7 cellular contexts compared by ENCODE assay signal in the genomic region with DNA sequence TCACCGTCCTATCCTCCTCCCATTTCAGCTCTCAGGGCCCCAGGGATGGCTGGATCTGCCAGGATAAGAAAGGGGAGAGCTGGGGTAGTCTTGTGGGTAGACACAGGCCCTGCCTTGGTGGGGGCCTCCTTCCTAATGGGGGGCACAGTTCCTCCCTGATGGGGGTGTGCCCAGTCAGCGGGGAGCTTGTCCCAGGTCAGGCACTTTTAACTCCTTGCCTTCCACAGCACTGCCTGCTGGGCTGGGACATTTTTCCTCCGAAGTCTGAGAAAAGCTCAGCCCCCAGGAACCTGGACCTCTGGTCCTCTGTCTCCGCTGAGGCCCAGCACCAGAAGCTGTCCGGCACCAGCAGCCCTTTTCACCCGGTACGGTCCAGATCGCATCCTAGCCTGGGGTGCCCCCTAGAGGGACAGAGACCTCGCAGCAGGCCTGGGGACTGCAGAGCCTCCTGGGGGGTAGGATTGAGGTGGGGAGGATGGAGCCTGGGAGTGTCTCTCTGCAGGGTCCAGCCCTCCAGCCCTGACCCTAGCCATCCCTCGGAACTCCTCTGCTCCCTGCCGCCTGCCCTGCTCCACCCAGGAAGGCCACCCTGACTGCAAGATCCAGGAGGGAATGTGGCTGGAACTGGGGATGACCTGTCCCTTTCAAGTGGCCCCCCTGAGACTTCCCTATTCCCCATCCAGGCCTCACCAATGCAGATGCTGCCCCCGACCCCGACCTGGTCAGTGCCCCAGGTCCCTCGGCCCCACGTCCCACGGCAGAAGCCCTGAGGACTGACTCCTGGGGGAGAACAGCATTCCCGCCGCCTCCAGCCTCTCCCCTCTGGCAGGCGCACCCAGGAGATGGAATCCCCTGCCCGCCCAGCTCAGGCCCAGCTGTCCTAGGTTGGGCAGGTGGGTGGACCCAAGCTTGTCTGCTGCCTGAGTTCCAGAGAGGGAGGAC. TPM values are rescaled to one million over a fixed set of nuclear protein-coding genes. Genes with fewer than 3 reads are reported as not detected.
DNase-seq lines count a peak whose midpoint lies in the region; ATAC-seq, FAIRE-seq and TF ChIP-seq lines count a peak whose summit lies in the region.

No MANE protein-coding gene starts in this region.

- H3K27ac Mint-ChIP-seq in naive thymus-derived CD4-positive, alpha-beta T cell: no peak overlapping the region

- POLR2A ChIA-PET in naive thymus-derived CD4-positive, alpha-beta T cell (lab: Charles Lee): interaction anchor here (0.7 to 0.8 kb wide), 2 partner anchors 12 to 122 kb away, joined by 3 read pairs; a partner anchor contains a TSS

- intact Hi-C loops in naive thymus-derived CD4-positive, alpha-beta T cell (cut with micrococcal nuclease): loop anchor here in 1 of 2 donors (2.0 kb wide), 2 partner anchors 31 to 123 kb away; no protein-coding TSS in a partner anchor

- H3K27ac ChIP-seq in RWPE2 (ENCODE audit: poor library complexity, severe bottlenecking) (no peak overlapping the region), coronary artery (no peak overlapping the region)
- no peak overlapping the region for H3K27ac ChIP-seq in naive thymus-derived CD4-positive, alpha-beta T cell (ENCODE audit: low read depth, low read length)

- H3K4me1 Mint-ChIP-seq in naive thymus-derived CD4-positive, alpha-beta T cell: peaks cover 0 to 13% (median 0%) of the 10 kb centered on the region in 7 donors

- TF ChIP-seq CTCF in RWPE2 (IDR thresholded peaks at IDR 0.05; ENCODE audit: poor library complexity, severe bottlenecking): peak; percentile 46
- TF ChIP-seq CTCF in coronary artery (IDR thresholded peaks at IDR 0.05): peak; percentile 14

- ATAC-seq in RWPE2 (ENCODE audit: low read depth): peak; percentile 65
- peak; percentile 57 for ATAC-seq in naive thymus-derived CD4-positive, alpha-beta T cell

- no peaks in the 10 kb centered on the region for H3K9me3 Mint-ChIP-seq in naive thymus-derived CD4-positive, alpha-beta T cell

- no peaks in the 10 kb centered on the region for H3K9me3 ChIP-seq in RWPE2 (ENCODE audit: severe bottlenecking)
- H3K9me3 ChIP-seq in naive thymus-derived CD4-positive, alpha-beta T cell (ENCODE audit: control insufficient read depth in 2 of 3, low read length in 3 of 3): no peaks in the 10 kb centered on the region

- no peaks in the 10 kb centered on the region for H3K36me3 ChIP-seq in RWPE2 (ENCODE audit: low read depth)
- H3K36me3 ChIP-seq in naive thymus-derived CD4-positive, alpha-beta T cell (ENCODE audit: control insufficient read depth in 2 of 3, insufficient read depth in 3 of 3, low read length in 3 of 3): peaks cover 0 to 58% (median 0%) of the 10 kb centered on the region in 3 experiments

- H3K27me3 Mint-ChIP-seq in naive thymus-derived CD4-positive, alpha-beta T cell: no peaks in the 10 kb centered on the region

- no peaks in the 10 kb centered on the region for H3K27me3 ChIP-seq in RWPE2 (ENCODE audit: insufficient read depth, poor library complexity, severe bottlenecking)
- H3K27me3 ChIP-seq in naive thymus-derived CD4-positive, alpha-beta T cell (ENCODE audit: control insufficient read depth in 2 of 2, insufficient read depth in 2 of 2, low read length in 2 of 2): no peaks in the 10 kb centered on the region

- no peak overlapping the region for H3K4me3 ChIP-seq in RWPE2 (ENCODE audit: severe bottlenecking)
- H3K4me3 ChIP-seq in coronary artery: no peak overlapping the region
- no peak overlapping the region for H3K4me3 ChIP-seq in naive thymus-derived CD4-positive, alpha-beta T cell (ENCODE audit: low read length)

- CTCF ChIA-PET in naive thymus-derived CD4-positive, alpha-beta T cell (lab: Charles Lee): interaction anchor here (1.3 kb wide), 1 partner anchor 12 kb away, joined by 3 read pairs; a partner anchor contains a TSS

- H3K4me1 ChIP-seq in RWPE2 (ENCODE audit: insufficient read depth, poor library complexity, severe bottlenecking): no peaks in the 10 kb centered on the region
- no peaks in the 10 kb centered on the region for H3K4me1 ChIP-seq in naive thymus-derived CD4-positive, alpha-beta T cell (ENCODE audit: control insufficient read depth in 2 of 2, insufficient read depth in 2 of 2, low read length in 2 of 2)

- peak; percentile 81 for FAIRE-seq in GM18507 (lab: Jason Lieb, UNC)

- no peak overlapping the region for H3K4me3 Mint-ChIP-seq in naive thymus-derived CD4-positive, alpha-beta T cell

- DNase-seq in GM18507 (ENCODE audit: extremely low spot score, insufficient read length, low read depth) (no peak), RWPE2 (ENCODE audit: low spot score) (no peak), coronary artery (ENCODE audit: low spot score) (no peak), superior temporal gyrus (ENCODE audit: extremely low spot score) (no peak), GM19240 (ENCODE audit: insufficient read length, low spot score) (no peak), H4 (ENCODE audit: low spot score) (no peak)
- peak in 4 of 9 donors; percentile 16 to 51 (median 24) for DNase-seq in naive thymus-derived CD4-positive, alpha-beta T cell

- H3K36me3 Mint-ChIP-seq in naive thymus-derived CD4-positive, alpha-beta T cell: peaks cover 10 to 24% (median 16%) of the 10 kb centered on the region in 5 donors

RNA-seq across cellular contexts. Expression of a gene that starts 12.0 kb away (rescaled TPM):
- total RNA-seq in naive thymus-derived CD4-positive, alpha-beta T cell: 10 to 100 TPM; 23.7 to 87.7 (median 34.1) TPM
- polyA plus RNA-seq in naive thymus-derived CD4-positive, alpha-beta T cell: 10 to 100 TPM; 19.2 to 26.5 TPM
- 15.3 and 18.6 TPM in 2 replicates for total RNA-seq in H4 (2014; rRNA removed; shearing (Covaris generic))

RNA-seq across cellular contexts. Expression of a gene that starts 31.8 kb away (rescaled TPM):
- 10 to 100 TPM in 1 of 5 experiments, 1 to 10 TPM in 1, under 1 TPM in 1, not detected in 2; 0.56 to 29.3 (median 4.0) TPM for total RNA-seq in naive thymus-derived CD4-positive, alpha-beta T cell
- polyA plus RNA-seq in naive thymus-derived CD4-positive, alpha-beta T cell: not detected
- total RNA-seq in H4 (2014; rRNA removed; shearing (Covaris generic)): 0.02 TPM in 1 of 2 replicates, not detected in the other

RNA-seq across cellular contexts. Expression of a gene that starts 51.1 kb away (rescaled TPM):
- total RNA-seq in naive thymus-derived CD4-positive, alpha-beta T cell: 10 to 100 TPM; 40.2 to 58.6 (median 44.8) TPM
- polyA plus RNA-seq in naive thymus-derived CD4-positive, alpha-beta T cell: 10 to 100 TPM; 29.5 to 42.8 TPM
- 38.4 and 40.1 TPM in 2 replicates for total RNA-seq in H4 (2014; rRNA removed; shearing (Covaris generic))
